ENCODE assay signal across 11 cellular contexts in genomic region chr12:39623160-39623559, GRCh38. TPM values are rescaled to one million over a fixed set of nuclear protein-coding genes. Genes with fewer than 3 reads are reported as not detected.
DNase-seq lines count a peak whose midpoint lies in the region; ATAC-seq and TF ChIP-seq lines count a peak whose summit lies in the region.
"Not testable (repeated sequence)": the region's sequence is repeated elsewhere in the genome, so short reads cannot be mapped to it uniquely, and the experiment has no call there.
"Had no signal": no experiment of that assay in that cellular context is flagged by ENCODE, and none has a peak within 500 bp of the region (broad histone marks: within the 10 kb centered on the region; RNA-seq: fewer than 3 reads in every experiment).

No MANE protein-coding gene starts in this region.

- H3K27ac ChIP-seq in CD4-positive, CD25-positive, alpha-beta regulatory T cell (ENCODE audit: insufficient read depth, low read length, poor library complexity, severe bottlenecking), result peak overlapping the region; percentile 92
- H3K27ac ChIP-seq in CD8-positive, alpha-beta T cell (ENCODE audit: low read depth, low read length), result peak overlapping the region; percentile 1

- H3K27ac Mint-ChIP-seq in CD4-positive, CD25-positive, alpha-beta regulatory T cell, result peak overlapping the region in 1 of 3 donors; percentile 99
- peak overlapping the region; percentile 93 for H3K27ac Mint-ChIP-seq in CD8-positive, alpha-beta T cell
- H3K27ac Mint-ChIP-seq in T-helper 2 cell treated with Interferon-gamma antibody and Interleukin-4, amounts not matched to agents 5 μg/mL and 100 μg/mL, for 36 hours, result peak overlapping the region; percentile 94
- peak overlapping the region; percentile 16 for H3K27ac Mint-ChIP-seq in activated CD4-positive, alpha-beta memory T cell treated with anti-CD3 and anti-CD28 coated beads, Interleukin-2, amount 10 ng/mL, durations not matched to agents 7 days and 5 days
- H3K27ac Mint-ChIP-seq in activated T-helper 1 cell treated with anti-CD3 and anti-CD28 coated beads, Interleukin-12 subunit alpha, Interleukin-12 subunit beta, Interleukin-2, Interleukin-4 antibody, amounts not matched to agents 30 ng/mL and 10 ng/mL and 1 ng/mL, durations not matched to agents 14 hours and 24 hours and 36 hours, result peak overlapping the region; percentile 24
- not testable (repeated sequence) for H3K27ac Mint-ChIP-seq in activated naive CD8-positive, alpha-beta T cell treated with anti-CD3 and anti-CD28 coated beads, Interleukin-2, amount 10 ng/mL, durations not matched to agents 7 days and 5 days
- H3K27ac Mint-ChIP-seq in stimulated activated naive CD8-positive, alpha-beta T cell treated with anti-CD3 and anti-CD28 coated beads, Interleukin-15, amount 100 ng/mL, for 72 hours, result peak overlapping the region in 1 of 2 donors; percentile 97

- H3K4me1 Mint-ChIP-seq in CD4-positive, CD25-positive, alpha-beta regulatory T cell, result peaks cover 24 to 62% (median 39%) of the 10 kb centered on the region in 4 donors
- H3K4me1 Mint-ChIP-seq in CD8-positive, alpha-beta T cell (ENCODE audit: low read depth), result peaks cover 51% of the 10 kb centered on the region
- H3K4me1 Mint-ChIP-seq in T-helper 2 cell treated with Interferon-gamma antibody and Interleukin-4, amounts not matched to agents 5 μg/mL and 100 μg/mL, for 36 hours (ENCODE audit: low read depth), result peaks cover 41% of the 10 kb centered on the region
- peaks cover 39% of the 10 kb centered on the region for H3K4me1 Mint-ChIP-seq in activated CD4-positive, alpha-beta memory T cell treated with anti-CD3 and anti-CD28 coated beads, Interleukin-2, amount 10 ng/mL, durations not matched to agents 7 days and 5 days
- H3K4me1 Mint-ChIP-seq in activated T-helper 1 cell treated with anti-CD3 and anti-CD28 coated beads, Interleukin-12 subunit alpha, Interleukin-12 subunit beta, Interleukin-2, Interleukin-4 antibody, amounts not matched to agents 30 ng/mL and 10 ng/mL and 1 ng/mL, durations not matched to agents 14 hours and 24 hours and 36 hours (ENCODE audit: low read depth), result peaks cover 41% of the 10 kb centered on the region
- peaks cover 44% of the 10 kb centered on the region for H3K4me1 Mint-ChIP-seq in activated naive CD8-positive, alpha-beta T cell treated with anti-CD3 and anti-CD28 coated beads, Interleukin-2, amount 10 ng/mL, durations not matched to agents 7 days and 5 days
- peaks cover 52% of the 10 kb centered on the region for H3K4me1 Mint-ChIP-seq in stimulated activated naive CD8-positive, alpha-beta T cell treated with anti-CD3 and anti-CD28 coated beads, Interleukin-15, amount 100 ng/mL, for 72 hours

- peak overlapping the region in 1 of 4 donors; percentile 35 for H3K4me3 Mint-ChIP-seq in CD4-positive, CD25-positive, alpha-beta regulatory T cell
- H3K4me3 Mint-ChIP-seq in CD8-positive, alpha-beta T cell; T-helper 2 cell treated with Interferon-gamma antibody and Interleukin-4, amounts not matched to agents 5 μg/mL and 100 μg/mL, for 36 hours; activated CD4-positive, alpha-beta memory T cell treated with anti-CD3 and anti-CD28 coated beads, Interleukin-2, amount 10 ng/mL, durations not matched to agents 7 days and 5 days; activated T-helper 1 cell treated with anti-CD3 and anti-CD28 coated beads, Interleukin-12 subunit alpha, Interleukin-12 subunit beta, Interleukin-2, Interleukin-4 antibody, amounts not matched to agents 30 ng/mL and 10 ng/mL and 1 ng/mL, durations not matched to agents 14 hours and 24 hours and 36 hours: not testable (repeated sequence)
- H3K4me3 Mint-ChIP-seq in activated naive CD8-positive, alpha-beta T cell treated with anti-CD3 and anti-CD28 coated beads, Interleukin-2, amount 10 ng/mL, durations not matched to agents 7 days and 5 days, result peak overlapping the region; percentile 63
- peak overlapping the region; percentile 61 to 62 for H3K4me3 Mint-ChIP-seq in stimulated activated naive CD8-positive, alpha-beta T cell treated with anti-CD3 and anti-CD28 coated beads, Interleukin-15, amount 100 ng/mL, for 72 hours

- H3K27me3 ChIP-seq in CD4-positive, CD25-positive, alpha-beta regulatory T cell (ENCODE audit: control insufficient read depth, insufficient read depth, low read length); CD8-positive, alpha-beta T cell (ENCODE audit: insufficient read depth, low read length): not testable (repeated sequence)

- CTCF ChIA-PET in CD8-positive, alpha-beta T cell (lab: Charles Lee); activated CD4-positive, alpha-beta memory T cell treated with anti-CD3 and anti-CD28 coated beads, Interleukin-2, amount 10 ng/mL, durations not matched to agents 7 days and 5 days (lab: Charles Lee): not testable (repeated sequence)

- TF ChIP-seq CTCF in CD8-positive, alpha-beta T cell (IDR thresholded peaks at IDR 0.05), result not testable (repeated sequence)

- DNase-seq in CD4-positive, CD25-positive, alpha-beta regulatory T cell; CD8-positive, alpha-beta T cell; T-helper 2 cell treated with Interferon-gamma antibody and Interleukin-4, amounts not matched to agents 5 μg/mL and 100 μg/mL, for 36 hours (ENCODE audit: low spot score); activated CD4-positive, alpha-beta memory T cell treated with anti-CD3 and anti-CD28 coated beads, Interleukin-2, amount 10 ng/mL, durations not matched to agents 7 days and 5 days; activated T-helper 1 cell treated with anti-CD3 and anti-CD28 coated beads, Interleukin-12 subunit alpha, Interleukin-12 subunit beta, Interleukin-2, Interleukin-4 antibody, amounts not matched to agents 30 ng/mL and 10 ng/mL and 1 ng/mL, durations not matched to agents 14 hours and 24 hours and 36 hours (ENCODE audit: low spot score); activated naive CD8-positive, alpha-beta T cell treated with anti-CD3 and anti-CD28 coated beads, Interleukin-2, amount 10 ng/mL, durations not matched to agents 7 days and 5 days; stimulated activated naive CD8-positive, alpha-beta T cell treated with anti-CD3 and anti-CD28 coated beads, Interleukin-15, amount 100 ng/mL, for 72 hours: not testable (repeated sequence)
- peak; percentile 46 for DNase-seq in posterior vena cava (ENCODE audit: low spot score)

- H3K4me1 ChIP-seq in CD4-positive, CD25-positive, alpha-beta regulatory T cell (ENCODE audit: control insufficient read depth, insufficient read depth, low read length, poor library complexity, severe bottlenecking), result peaks cover 52% of the 10 kb centered on the region
- peaks cover 44% of the 10 kb centered on the region for H3K4me1 ChIP-seq in CD8-positive, alpha-beta T cell (ENCODE audit: insufficient read depth, low read length)

- POLR2A ChIA-PET in CD8-positive, alpha-beta T cell (lab: Charles Lee), result interaction anchor here (1.5 kb wide), 1 partner anchor 483 kb away, joined by 5 read pairs; the partner anchor contains the start of gene SLC2A13
- POLR2A ChIA-PET in activated CD4-positive, alpha-beta memory T cell treated with anti-CD3 and anti-CD28 coated beads, Interleukin-2, amount 10 ng/mL, durations not matched to agents 7 days and 5 days (lab: Charles Lee), result interaction anchor here (0.6 to 4.7 kb wide), 4 partner anchors 16 to 180 kb away, joined by 3 to 64 read pairs (median 37); partner anchors contain the start of gene KIF21A
- POLR2A ChIA-PET in activated naive CD8-positive, alpha-beta T cell treated with anti-CD3 and anti-CD28 coated beads, Interleukin-2, amount 10 ng/mL, durations not matched to agents 7 days and 5 days (lab: Charles Lee), result interaction anchor here (4.9 kb wide), 1 partner anchor 62 kb away, joined by 71 read pairs; no protein-coding TSS in a partner anchor

- H3K36me3 Mint-ChIP-seq in CD4-positive, CD25-positive, alpha-beta regulatory T cell; CD8-positive, alpha-beta T cell; activated T-helper 1 cell treated with anti-CD3 and anti-CD28 coated beads, Interleukin-12 subunit alpha, Interleukin-12 subunit beta, Interleukin-2, Interleukin-4 antibody, amounts not matched to agents 30 ng/mL and 10 ng/mL and 1 ng/mL, durations not matched to agents 14 hours and 24 hours and 36 hours (ENCODE audit: low read depth); activated naive CD8-positive, alpha-beta T cell treated with anti-CD3 and anti-CD28 coated beads, Interleukin-2, amount 10 ng/mL, durations not matched to agents 7 days and 5 days: not testable (repeated sequence)
- H3K36me3 Mint-ChIP-seq in T-helper 2 cell treated with Interferon-gamma antibody and Interleukin-4, amounts not matched to agents 5 μg/mL and 100 μg/mL, for 36 hours (ENCODE audit: low read depth), result peaks cover 11% of the 10 kb centered on the region
- peaks cover 15% of the 10 kb centered on the region for H3K36me3 Mint-ChIP-seq in activated CD4-positive, alpha-beta memory T cell treated with anti-CD3 and anti-CD28 coated beads, Interleukin-2, amount 10 ng/mL, durations not matched to agents 7 days and 5 days (ENCODE audit: low read depth)

- not testable (repeated sequence) for H3K36me3 ChIP-seq in CD4-positive, CD25-positive, alpha-beta regulatory T cell (ENCODE audit: control insufficient read depth, insufficient read depth, low read length); CD8-positive, alpha-beta T cell (ENCODE audit: insufficient read depth, low read length)

- intact Hi-C loops in CD8-positive, alpha-beta T cell (cut with DNase I, micrococcal nuclease), result loop anchor here in 1 of 2 experiments (5.0 kb wide), 2 partner anchors 59 to 181 kb away; partner anchors contain the start of gene KIF21A
- intact Hi-C loops in activated T-helper 1 cell treated with anti-CD3 and anti-CD28 coated beads, Interleukin-12 subunit alpha, Interleukin-12 subunit beta, Interleukin-2, Interleukin-4 antibody, amounts not matched to agents 30 ng/mL and 10 ng/mL and 1 ng/mL, durations not matched to agents 14 hours and 24 hours and 36 hours (cut with micrococcal nuclease), result loop anchor here (5.0 to 10.0 kb wide), 2 partner anchors 716 to 1308 kb away; partner anchors contain the start of genes ALG10B and CPNE8
- intact Hi-C loops in posterior vena cava (cut with DNase I), result not testable (repeated sequence)

- not testable (repeated sequence) for H3K4me3 ChIP-seq in CD4-positive, CD25-positive, alpha-beta regulatory T cell (ENCODE audit: low read depth, low read length); CD8-positive, alpha-beta T cell (ENCODE audit: low read depth, low read length)

- not testable (repeated sequence) for H3K9me3 ChIP-seq in CD4-positive, CD25-positive, alpha-beta regulatory T cell (ENCODE audit: control insufficient read depth in 2 of 2, low read length in 2 of 2); CD8-positive, alpha-beta T cell (ENCODE audit: low read length)

- not testable (repeated sequence) for H3K9me3 Mint-ChIP-seq in CD4-positive, CD25-positive, alpha-beta regulatory T cell; CD8-positive, alpha-beta T cell; T-helper 2 cell treated with Interferon-gamma antibody and Interleukin-4, amounts not matched to agents 5 μg/mL and 100 μg/mL, for 36 hours; activated CD4-positive, alpha-beta memory T cell treated with anti-CD3 and anti-CD28 coated beads, Interleukin-2, amount 10 ng/mL, durations not matched to agents 7 days and 5 days; activated T-helper 1 cell treated with anti-CD3 and anti-CD28 coated beads, Interleukin-12 subunit alpha, Interleukin-12 subunit beta, Interleukin-2, Interleukin-4 antibody, amounts not matched to agents 30 ng/mL and 10 ng/mL and 1 ng/mL, durations not matched to agents 14 hours and 24 hours and 36 hours; activated naive CD8-positive, alpha-beta T cell treated with anti-CD3 and anti-CD28 coated beads, Interleukin-2, amount 10 ng/mL, durations not matched to agents 7 days and 5 days; stimulated activated naive CD8-positive, alpha-beta T cell treated with anti-CD3 and anti-CD28 coated beads, Interleukin-15, amount 100 ng/mL, for 72 hours

- ATAC-seq in CD4-positive, CD25-positive, alpha-beta regulatory T cell (ENCODE audit: low read depth in 2 of 2); CD8-positive, alpha-beta T cell; activated naive CD8-positive, alpha-beta T cell treated with anti-CD3 and anti-CD28 coated beads, Interleukin-2, amount 10 ng/mL, durations not matched to agents 7 days and 5 days (ENCODE audit: low read depth); stimulated activated naive CD8-positive, alpha-beta T cell treated with anti-CD3 and anti-CD28 coated beads, Interleukin-15, amount 100 ng/mL, for 72 hours: not testable (repeated sequence)

- not testable (repeated sequence) for H3K27me3 Mint-ChIP-seq in CD4-positive, CD25-positive, alpha-beta regulatory T cell; CD8-positive, alpha-beta T cell (ENCODE audit: low read depth); T-helper 2 cell treated with Interferon-gamma antibody and Interleukin-4, amounts not matched to agents 5 μg/mL and 100 μg/mL, for 36 hours (ENCODE audit: low read depth); activated CD4-positive, alpha-beta memory T cell treated with anti-CD3 and anti-CD28 coated beads, Interleukin-2, amount 10 ng/mL, durations not matched to agents 7 days and 5 days; activated T-helper 1 cell treated with anti-CD3 and anti-CD28 coated beads, Interleukin-12 subunit alpha, Interleukin-12 subunit beta, Interleukin-2, Interleukin-4 antibody, amounts not matched to agents 30 ng/mL and 10 ng/mL and 1 ng/mL, durations not matched to agents 14 hours and 24 hours and 36 hours (ENCODE audit: insufficient read depth); activated naive CD8-positive, alpha-beta T cell treated with anti-CD3 and anti-CD28 coated beads, Interleukin-2, amount 10 ng/mL, durations not matched to agents 7 days and 5 days; stimulated activated naive CD8-positive, alpha-beta T cell treated with anti-CD3 and anti-CD28 coated beads, Interleukin-15, amount 100 ng/mL, for 72 hours

RNA-seq across cellular contexts. Expression of gene ABCD2, which starts 3.6 kb away (rescaled TPM):
- total RNA-seq in CD4-positive, CD25-positive, alpha-beta regulatory T cell, result 8.8 TPM
- polyA plus RNA-seq in CD4-positive, CD25-positive, alpha-beta regulatory T cell, result 10 to 100 TPM in 1 of 4 donors, 1 to 10 TPM in 3; 6.4 to 11.9 (median 7.9) TPM
- total RNA-seq in CD8-positive, alpha-beta T cell, result 1 to 10 TPM; 3.4 to 3.5 TPM
- total RNA-seq in activated CD4-positive, alpha-beta memory T cell treated with anti-CD3 and anti-CD28 coated beads, Interleukin-2, amount 10 ng/mL, durations not matched to agents 7 days and 5 days, result 10 to 100 TPM; 19.6 TPM
- total RNA-seq in activated T-helper 1 cell treated with anti-CD3 and anti-CD28 coated beads, Interleukin-12 subunit alpha, Interleukin-12 subunit beta, Interleukin-2, Interleukin-4 antibody, amounts not matched to agents 30 ng/mL and 10 ng/mL and 1 ng/mL, durations not matched to agents 14 hours and 24 hours and 36 hours, result 7.8 and 8.0 TPM in 2 replicates
- 10 to 100 TPM; 30.8 TPM for total RNA-seq in activated naive CD8-positive, alpha-beta T cell treated with anti-CD3 and anti-CD28 coated beads, Interleukin-2, amount 10 ng/mL, durations not matched to agents 7 days and 5 days
- total RNA-seq in posterior vena cava, result 1 to 10 TPM in 1 of 2 donors, under 1 TPM in 1; 0.52 to 1.8 TPM
- total RNA-seq: Caco-2, HFFc6 had no signal
- polyA plus RNA-seq: BJ had no signal
